In genomic region chr14:74259513-74259912, GRCh38 we compare ENCODE assay signal across 21 cellular contexts. TPM values are rescaled to one million over a fixed set of nuclear protein-coding genes. Genes with fewer than 3 reads are reported as not detected.
DNase-seq lines count a peak whose midpoint lies in the region; ATAC-seq and TF ChIP-seq lines count a peak whose summit lies in the region.
"Had no signal": no experiment of that assay in that cellular context is flagged by ENCODE, and none has a peak within 500 bp of the region (broad histone marks: within the 10 kb centered on the region; RNA-seq: fewer than 3 reads in every experiment).

No MANE protein-coding gene starts in this region.

- no peaks in the 10 kb centered on the region for H3K9me3 Mint-ChIP-seq in CD8-positive, alpha-beta T cell
- H3K9me3 Mint-ChIP-seq in naive B cell (no peaks in the 10 kb centered on the region), type B pancreatic cell (no peaks in the 10 kb centered on the region)
- H3K9me3 Mint-ChIP-seq: HFFc6, IgD-negative memory B cell had no signal

- H3K27me3 Mint-ChIP-seq in CD8-positive, alpha-beta T cell (ENCODE audit: low read depth), result peaks cover 4% of the 10 kb centered on the region
- H3K27me3 Mint-ChIP-seq in T-helper 17 cell (peaks cover 12% of the 10 kb centered on the region), naive B cell (peaks cover 9 to 50% (median 14%) of the 10 kb centered on the region in 3 donors), type B pancreatic cell (peaks cover 39% of the 10 kb centered on the region)

- H3K27ac Mint-ChIP-seq in CD8-positive, alpha-beta T cell, result no peak overlapping the region
- H3K27ac Mint-ChIP-seq in T-helper 17 cell (no peak overlapping the region), naive B cell (no peak overlapping the region), type B pancreatic cell (no peak overlapping the region)
- H3K27ac Mint-ChIP-seq: HFFc6, IgD-negative memory B cell had no signal

- no peaks in the 10 kb centered on the region for H3K36me3 ChIP-seq in CD8-positive, alpha-beta T cell (ENCODE audit: insufficient read depth, low read length)

- DNase-seq in CD8-positive, alpha-beta T cell, result no peak
- DNase-seq in T-helper 17 cell (no peak), naive B cell (no peak), type B pancreatic cell (ENCODE audit: extremely low spot score, unreplicated experiment) (no peak), OCI-M1 (lab: John Stamatoyannopoulos, UW) (no peak)
- no peak for DNase-seq in stimulated activated CD4-positive, alpha-beta T cell treated with anti-CD3 and anti-CD28 coated beads, Interleukin-4, amount 100 ng/mL, for 4 hours
- DNase-seq: ACHN, Caco-2, H7, HFFc6, Karpas-422, NCI-H1436, NCI-H1930, NCI-H526, PC-9, SIG-M5 had no signal

- POLR2A ChIA-PET in CD8-positive, alpha-beta T cell (lab: Charles Lee), result no interaction called here

- peaks cover 6% of the 10 kb centered on the region for H3K4me1 ChIP-seq in CD8-positive, alpha-beta T cell (ENCODE audit: insufficient read depth, low read length)

- no peak overlapping the region for H3K27ac ChIP-seq in CD8-positive, alpha-beta T cell (ENCODE audit: low read depth, low read length)
- H3K27ac ChIP-seq: C4-2B, PC-9, RWPE1 had no signal

- H3K4me1 Mint-ChIP-seq in CD8-positive, alpha-beta T cell (ENCODE audit: low read depth), result peaks cover 6% of the 10 kb centered on the region
- H3K4me1 Mint-ChIP-seq in T-helper 17 cell (peaks cover 3% of the 10 kb centered on the region), naive B cell (peaks cover 4 to 7% (median 7%) of the 10 kb centered on the region in 3 donors), type B pancreatic cell (ENCODE audit: unreplicated experiment) (no peaks in the 10 kb centered on the region)

- no peaks in the 10 kb centered on the region for H3K36me3 Mint-ChIP-seq in CD8-positive, alpha-beta T cell
- H3K36me3 Mint-ChIP-seq in T-helper 17 cell (ENCODE audit: low read depth) (no peaks in the 10 kb centered on the region), naive B cell (no peaks in the 10 kb centered on the region), type B pancreatic cell (no peaks in the 10 kb centered on the region)
- H3K36me3 Mint-ChIP-seq: IgD-negative memory B cell had no signal

- no peaks in the 10 kb centered on the region for H3K9me3 ChIP-seq in CD8-positive, alpha-beta T cell (ENCODE audit: low read length)
- H3K9me3 ChIP-seq in T-helper 17 cell (ENCODE audit: control insufficient read depth, low read length, poor library complexity, severe bottlenecking), result no peaks in the 10 kb centered on the region
- H3K9me3 ChIP-seq: Caco-2 had no signal

- H3K27me3 ChIP-seq in CD8-positive, alpha-beta T cell (ENCODE audit: insufficient read depth, low read length), result no peaks in the 10 kb centered on the region

- H3K4me3 Mint-ChIP-seq in CD8-positive, alpha-beta T cell, result peak overlapping the region; percentile 69
- H3K4me3 Mint-ChIP-seq in T-helper 17 cell (peak overlapping the region; percentile 33), naive B cell (peak overlapping the region in 5 of 8 donors; percentile 63 to 89 (median 75)), type B pancreatic cell (peak overlapping the region; percentile 70)
- H3K4me3 Mint-ChIP-seq: HFFc6 had no signal

- no peak for TF ChIP-seq CTCF in CD8-positive, alpha-beta T cell (IDR thresholded peaks at IDR 0.05)
- TF ChIP-seq CTCF in type B pancreatic cell (conservative IDR thresholded peaks at IDR 0.05), result no peak

- CTCF ChIA-PET in CD8-positive, alpha-beta T cell (lab: Charles Lee), result no interaction called here

- ATAC-seq in CD8-positive, alpha-beta T cell, result no peak
- ATAC-seq in T-helper 17 cell, result no peak
- no peak for ATAC-seq in naive B cell (ENCODE audit: low read depth in 2 of 2)
- no peak for ATAC-seq in HG03354 (IDR thresholded peaks at IDR 0.05; ENCODE audit: poor library complexity, severe bottlenecking, unreplicated experiment)

- intact Hi-C loops in CD8-positive, alpha-beta T cell (cut with DNase I, micrococcal nuclease), result loop anchor here in 1 of 2 experiments (10.0 kb wide), 1 partner anchor 245 kb away; the partner anchor contains the start of genes BBOF1 and ENTPD5

- no peak overlapping the region for H3K4me3 ChIP-seq in CD8-positive, alpha-beta T cell (ENCODE audit: low read depth, low read length)
- H3K4me3 ChIP-seq: PC-9 had no signal

RNA-seq across cellular contexts. Expression of gene VSX2, which starts 20.3 kb away (rescaled TPM):
- not detected for total RNA-seq in CD8-positive, alpha-beta T cell
- total RNA-seq in T-helper 17 cell, result not detected
- not detected for polyA plus RNA-seq in naive B cell (ENCODE audit: low read depth in 6 of 6)
- 0.12 TPM in 1 of 2 replicates, not detected in the other for total RNA-seq in type B pancreatic cell (ENCODE audit: low replicate concordance)
- total RNA-seq: Caco-2, H7, HFFc6, MCF 10A, PC-9 had no signal
- polyA plus RNA-seq: IgD-negative memory B cell had no signal

RNA-seq across cellular contexts. Expression of gene ABCD4, which starts 43.2 kb away (rescaled TPM):
- total RNA-seq in CD8-positive, alpha-beta T cell, result 10 to 100 TPM; 67.5 to 76.9 TPM
- total RNA-seq in T-helper 17 cell (10 to 100 TPM; 63.0 to 75.0 TPM), type B pancreatic cell (ENCODE audit: low replicate concordance) (60.5 and 92.6 TPM in 2 replicates)
- polyA plus RNA-seq in naive B cell (ENCODE audit: low read depth in 6 of 6), result 10 to 100 TPM; 23.2 to 32.8 (median 27.5) TPM
